Comparison of ENCODE assay signal across 11 cellular contexts in the genomic region with DNA sequence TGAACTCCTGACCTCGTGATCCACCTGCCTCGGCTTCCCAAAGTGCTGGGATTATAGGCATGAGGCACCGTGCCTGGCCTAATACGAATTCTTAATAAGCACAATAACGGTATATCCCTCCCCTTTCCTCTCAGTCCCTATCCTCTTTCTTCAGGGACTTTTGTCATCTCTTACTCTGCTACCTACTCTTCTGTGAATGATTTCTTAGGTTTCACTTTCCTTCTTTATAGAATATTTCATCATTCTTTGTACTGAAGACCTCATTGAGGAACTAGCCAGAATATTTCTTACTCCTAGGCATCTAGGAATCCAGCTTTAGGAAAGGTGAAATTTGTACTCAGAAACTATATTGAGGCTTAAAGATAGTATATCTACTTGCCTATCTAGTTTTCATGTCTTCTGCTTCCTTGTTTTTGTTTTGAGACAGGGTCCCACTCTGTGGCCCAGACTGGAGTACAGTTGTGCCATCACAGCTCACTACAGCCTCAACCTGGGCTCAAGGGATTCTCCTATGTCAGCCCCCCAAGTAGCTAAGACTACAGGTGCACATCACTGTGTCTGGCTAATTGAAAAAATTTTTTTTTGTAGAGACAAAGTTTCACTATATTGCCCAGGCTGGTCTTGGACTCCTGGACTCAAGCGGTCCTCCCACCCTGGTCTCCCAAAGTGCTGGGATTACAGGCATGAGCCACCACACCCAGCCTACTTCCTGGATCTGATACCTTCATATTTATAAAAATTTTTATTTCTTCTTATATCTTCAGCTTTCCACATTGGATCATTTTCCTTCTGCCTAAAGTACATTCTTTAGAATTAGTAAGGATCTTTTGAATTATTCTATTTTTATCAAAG.
A peak's percentile ranks its signal among the peaks of the same experiment; 100 is the strongest.
DNase-seq lines count a peak whose midpoint lies in the region; ATAC-seq and TF ChIP-seq lines count a peak whose summit lies in the region.
"Had no signal": no experiment of that assay in that cellular context is flagged by ENCODE, and none has a peak within 500 bp of the region (broad histone marks: within the 10 kb centered on the region; RNA-seq: fewer than 3 reads in every experiment).

No MANE protein-coding gene starts in this region.

- no peaks in the 10 kb centered on the region for H3K9me3 Mint-ChIP-seq in chondrocyte (ENCODE audit: low read depth)
- H3K9me3 Mint-ChIP-seq: neural progenitor cell had no signal

- TF ChIP-seq CTCF in chondrocyte (IDR thresholded peaks at IDR 0.05) = no peak

- H3K27ac Mint-ChIP-seq in chondrocyte (ENCODE audit: unreplicated experiment) = peak overlapping the region; percentile 63
- H3K27ac Mint-ChIP-seq: neural progenitor cell had no signal

- H3K4me1 Mint-ChIP-seq in chondrocyte (ENCODE audit: low read depth) = peaks cover 12% of the 10 kb centered on the region
- H3K4me1 Mint-ChIP-seq: neural progenitor cell had no signal

- ATAC-seq in GM18505 (IDR thresholded peaks at IDR 0.05; ENCODE audit: unreplicated experiment) (peak; percentile 76), GM21360 (IDR thresholded peaks at IDR 0.05; ENCODE audit: unreplicated experiment) (peak; percentile 60), HG03442 (IDR thresholded peaks at IDR 0.05; ENCODE audit: unreplicated experiment) (peak; percentile 65), GM18519 (IDR thresholded peaks at IDR 0.05; ENCODE audit: low FRiP score, unreplicated experiment) (no peak)

- TF ChIP-seq POLR2A in GM18505 (IDR thresholded peaks at IDR 0.05; ENCODE audit: borderline replicate concordance, extremely low read depth, insufficient read depth, insufficient read length) = no peak

- H3K36me3 Mint-ChIP-seq in chondrocyte (ENCODE audit: low read depth) = peaks cover 16% of the 10 kb centered on the region

- no peak for DNase-seq in chondrocyte (ENCODE audit: low spot score)
- DNase-seq in HuH-7.5 (ENCODE audit: low spot score) = no peak
- no peak for DNase-seq in AG08395 (ENCODE audit: low spot score)
- no peak for DNase-seq in cerebellar nuclear complex (lab: John Stamatoyannopoulos, UW)
- DNase-seq: HCEC 1CT, hippocampal formation had no signal

- H3K4me3 Mint-ChIP-seq in chondrocyte (ENCODE audit: unreplicated experiment) = no peak overlapping the region
- H3K4me3 Mint-ChIP-seq: neural progenitor cell had no signal

- no peaks in the 10 kb centered on the region for H3K27me3 Mint-ChIP-seq in chondrocyte (ENCODE audit: low read depth)
